ENCODE assay signal across 9 cellular contexts in the genomic region with DNA sequence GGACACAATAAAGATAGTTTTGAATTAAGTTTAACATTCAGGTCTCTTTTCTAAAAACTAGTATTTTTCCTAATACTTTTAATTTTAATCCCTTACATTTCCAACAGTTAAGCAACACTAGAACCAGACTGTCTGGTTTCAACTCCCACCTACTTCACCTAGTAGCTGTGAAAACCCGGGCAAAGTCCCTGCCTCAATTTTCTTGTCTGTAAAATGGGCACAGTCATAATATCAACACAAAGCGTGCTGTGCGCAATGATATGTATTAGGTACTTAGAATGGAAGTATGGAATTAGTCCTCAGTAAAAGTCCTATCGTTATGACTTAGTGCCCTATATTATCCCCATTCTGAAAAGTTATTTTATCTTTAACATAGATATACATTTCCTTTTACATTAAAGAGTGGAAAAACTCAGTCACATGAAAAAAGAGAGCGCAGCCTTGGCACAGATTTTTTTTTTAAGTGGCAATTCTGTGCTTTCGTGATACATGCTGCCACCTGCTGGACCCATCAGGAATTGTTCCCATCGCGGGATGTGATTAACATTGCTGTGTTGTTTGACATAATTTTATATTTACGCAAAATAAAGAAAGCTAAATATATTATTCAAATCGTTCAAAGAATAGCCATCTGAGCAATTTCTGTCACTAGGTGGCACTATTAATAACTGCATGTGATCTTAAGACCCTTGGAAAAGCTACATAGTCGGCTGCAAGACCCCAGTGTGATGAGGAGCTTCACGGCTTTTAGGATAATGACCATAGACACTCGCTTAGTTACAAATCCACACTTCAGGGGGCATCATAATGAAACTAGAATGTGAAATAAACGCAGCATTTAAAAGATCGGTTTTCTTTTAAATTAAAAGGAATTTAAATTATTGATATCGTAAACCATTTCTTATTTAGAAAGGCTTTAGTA. TPM values are rescaled to one million over a fixed set of nuclear protein-coding genes. Genes with fewer than 3 reads are reported as not detected.
DNase-seq lines count a peak whose midpoint lies in the region; ATAC-seq and TF ChIP-seq lines count a peak whose summit lies in the region.
"Had no signal": no experiment of that assay in that cellular context is flagged by ENCODE, and none has a peak within 500 bp of the region (broad histone marks: within the 10 kb centered on the region; RNA-seq: fewer than 3 reads in every experiment).

No MANE protein-coding gene starts in this region.

- H3K27me3 ChIP-seq in GM23338 (ENCODE audit: insufficient read depth): no peaks in the 10 kb centered on the region
- no peaks in the 10 kb centered on the region for H3K27me3 ChIP-seq in right lobe of liver

- H3K9me3 ChIP-seq in right lobe of liver: no peaks in the 10 kb centered on the region

- TF ChIP-seq CTCF in GM23338 (conservative IDR thresholded peaks at IDR 0.05; ENCODE audit: low read depth in 2 of 2) (peak; percentile 78 to 96), activated B cell treated with CpG ODN at 0.5 μM for 24 hours (IDR thresholded peaks at IDR 0.05) (peak; percentile 99), right lobe of liver (IDR thresholded peaks at IDR 0.05) (peak; percentile 83 to 93 (median 87))

- CTCF ChIA-PET in activated B cell treated with CpG ODN at 0.5 μM for 24 hours (lab: Charles Lee): interaction anchor here (0.6 to 3.5 kb wide), 13 partner anchors 9 to 952 kb away, joined by 3 to 19 read pairs (median 4); no protein-coding TSS in a partner anchor

- no peak overlapping the region for H3K4me2 ChIP-seq in GM23338

- H3K27me3 Mint-ChIP-seq in GM23338 (ENCODE audit: insufficient read depth, low read depth, poor library complexity) (peaks cover 2% of the 10 kb centered on the region), activated B cell treated with CpG ODN at 0.5 μM for 24 hours (peaks cover 8% of the 10 kb centered on the region)

- H3K79me2 ChIP-seq in GM23338 (replicated peaks; ENCODE audit: insufficient read depth): no peaks in the 10 kb centered on the region

- POLR2A ChIA-PET in activated B cell treated with CpG ODN at 0.5 μM for 24 hours (lab: Charles Lee): no interaction called here

- no peak overlapping the region for H3K4me3 ChIP-seq in GM23338
- no peak overlapping the region for H3K4me3 ChIP-seq in right lobe of liver

- H3K4me1 ChIP-seq in GM23338 (ENCODE audit: insufficient read depth) (no peaks in the 10 kb centered on the region), right lobe of liver (peaks cover 0 to 16% (median 5%) of the 10 kb centered on the region in 4 donors)

- ATAC-seq in GM23338 (no peak), activated B cell treated with CpG ODN at 0.5 μM for 24 hours (ENCODE audit: low read depth) (peak; percentile 34), right lobe of liver (peak; percentile 61 to 77 (median 72)), HG02763 (IDR thresholded peaks at IDR 0.05; ENCODE audit: unreplicated experiment) (no peak)

- TF ChIP-seq POLR2A in right lobe of liver (IDR thresholded peaks at IDR 0.05): no peak

- no peaks in the 10 kb centered on the region for H3F3A ChIP-seq in GM23338 (replicated peaks; ENCODE audit: low read depth)

- H3K9me3 Mint-ChIP-seq in GM23338: peaks cover 26% of the 10 kb centered on the region
- peaks cover 10% of the 10 kb centered on the region for H3K9me3 Mint-ChIP-seq in activated B cell treated with CpG ODN at 0.5 μM for 24 hours
- H3K9me3 Mint-ChIP-seq: central memory CD8-positive, alpha-beta T cell had no signal

- no peaks in the 10 kb centered on the region for H3K9me2 ChIP-seq in GM23338 (ENCODE audit: insufficient read depth)

- no peak overlapping the region for H3K27ac ChIP-seq in GM23338 (ENCODE audit: low read depth)
- H3K27ac ChIP-seq in right lobe of liver: peak overlapping the region in 2 of 3 donors; percentile 7 to 61

- H3K4me1 Mint-ChIP-seq in GM23338: peaks cover 5% of the 10 kb centered on the region; the same call in 2 of the 3 replicates
- no peaks in the 10 kb centered on the region for H3K4me1 Mint-ChIP-seq in activated B cell treated with CpG ODN at 0.5 μM for 24 hours
- H3K4me1 Mint-ChIP-seq: central memory CD8-positive, alpha-beta T cell had no signal

- H3K4me3 Mint-ChIP-seq in GM23338: no peak overlapping the region
- H3K4me3 Mint-ChIP-seq in activated B cell treated with CpG ODN at 0.5 μM for 24 hours: no peak overlapping the region
- H3K4me3 Mint-ChIP-seq: central memory CD8-positive, alpha-beta T cell had no signal

- H3K27ac Mint-ChIP-seq in GM23338 (no peak overlapping the region), activated B cell treated with CpG ODN at 0.5 μM for 24 hours (no peak overlapping the region)

- H3K36me3 ChIP-seq in GM23338 (ENCODE audit: insufficient read depth) (no peaks in the 10 kb centered on the region), right lobe of liver (no peaks in the 10 kb centered on the region)

- H2AFZ ChIP-seq in GM23338: no peak overlapping the region

- intact Hi-C loops in activated B cell treated with CpG ODN at 0.5 μM for 24 hours (cut with micrococcal nuclease): loop anchor here (1.0 kb wide), 1 partner anchor 950 kb away; no protein-coding TSS in a partner anchor
- intact Hi-C loops in right lobe of liver (cut with DNase I): loop anchor here in 1 of 2 donors (10.0 kb wide), 1 partner anchor 941 kb away; no protein-coding TSS in a partner anchor

- DNase-seq in DMS53 (lab: John Stamatoyannopoulos, UW): peak; percentile 64
- peak; percentile 69 for DNase-seq in GM23338 (ENCODE audit: low spot score)
- peak; percentile 53 to 57 for DNase-seq in NCI-H187 (lab: John Stamatoyannopoulos, UW)
- DNase-seq in activated B cell treated with CpG ODN at 0.5 μM for 24 hours: peak; percentile 25
- peak; percentile 50 for DNase-seq in cerebellar cortex (ENCODE audit: low spot score)
- DNase-seq in right lobe of liver: peak in 2 of 3 donors; percentile 40 to 61
- peak; percentile 29 to 53 (median 35) for DNase-seq in stimulated activated CD4-positive, alpha-beta T cell treated with anti-CD3 and anti-CD28 coated beads, TNF-alpha, amount 100 ng/mL, for 24 hours (ENCODE audit: low read depth in 3 of 3)

- H3K36me3 Mint-ChIP-seq in GM23338 (ENCODE audit: low read depth): peaks cover 6% of the 10 kb centered on the region; the same call in 1 of the 3 replicates
- H3K36me3 Mint-ChIP-seq in activated B cell treated with CpG ODN at 0.5 μM for 24 hours (ENCODE audit: low read depth): no peaks in the 10 kb centered on the region

- no peaks in the 10 kb centered on the region for H4K20me1 ChIP-seq in GM23338 (replicated peaks; ENCODE audit: insufficient read depth)

- 37% methylated on average over 16 of the region's 16 CpGs for WGBS in right lobe of liver (ENCODE audit: insufficient coverage, low coverage, low lambda C conversion rate, missing lambda C conversion rate)

TF ChIP-seq in GM23338, 12 proteins besides CTCF, POLR2A, EP300 and RAD21 (continues in another document):
- no peak for TF ChIP-seq ZNF331 (CRISPR knock-in tag; IDR thresholded peaks at IDR 0.05; ENCODE audit: low read depth)
- TF ChIP-seq, protein P1, sequence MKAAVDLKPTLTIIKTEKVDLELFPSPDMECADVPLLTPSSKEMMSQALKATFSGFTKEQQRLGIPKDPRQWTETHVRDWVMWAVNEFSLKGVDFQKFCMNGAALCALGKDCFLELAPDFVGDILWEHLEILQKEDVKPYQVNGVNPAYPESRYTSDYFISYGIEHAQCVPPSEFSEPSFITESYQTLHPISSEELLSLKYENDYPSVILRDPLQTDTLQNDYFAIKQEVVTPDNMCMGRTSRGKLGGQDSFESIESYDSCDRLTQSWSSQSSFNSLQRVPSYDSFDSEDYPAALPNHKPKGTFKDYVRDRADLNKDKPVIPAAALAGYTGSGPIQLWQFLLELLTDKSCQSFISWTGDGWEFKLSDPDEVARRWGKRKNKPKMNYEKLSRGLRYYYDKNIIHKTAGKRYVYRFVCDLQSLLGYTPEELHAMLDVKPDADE (IDR thresholded peaks at IDR 0.05): no peak
- no peak for TF ChIP-seq JUNB (IDR thresholded peaks at IDR 0.05; ENCODE audit: unreplicated experiment)
- no peak for TF ChIP-seq EZH2 (IDR thresholded peaks at IDR 0.05; ENCODE audit: low read depth, unreplicated experiment)
- TF ChIP-seq, protein P2, sequence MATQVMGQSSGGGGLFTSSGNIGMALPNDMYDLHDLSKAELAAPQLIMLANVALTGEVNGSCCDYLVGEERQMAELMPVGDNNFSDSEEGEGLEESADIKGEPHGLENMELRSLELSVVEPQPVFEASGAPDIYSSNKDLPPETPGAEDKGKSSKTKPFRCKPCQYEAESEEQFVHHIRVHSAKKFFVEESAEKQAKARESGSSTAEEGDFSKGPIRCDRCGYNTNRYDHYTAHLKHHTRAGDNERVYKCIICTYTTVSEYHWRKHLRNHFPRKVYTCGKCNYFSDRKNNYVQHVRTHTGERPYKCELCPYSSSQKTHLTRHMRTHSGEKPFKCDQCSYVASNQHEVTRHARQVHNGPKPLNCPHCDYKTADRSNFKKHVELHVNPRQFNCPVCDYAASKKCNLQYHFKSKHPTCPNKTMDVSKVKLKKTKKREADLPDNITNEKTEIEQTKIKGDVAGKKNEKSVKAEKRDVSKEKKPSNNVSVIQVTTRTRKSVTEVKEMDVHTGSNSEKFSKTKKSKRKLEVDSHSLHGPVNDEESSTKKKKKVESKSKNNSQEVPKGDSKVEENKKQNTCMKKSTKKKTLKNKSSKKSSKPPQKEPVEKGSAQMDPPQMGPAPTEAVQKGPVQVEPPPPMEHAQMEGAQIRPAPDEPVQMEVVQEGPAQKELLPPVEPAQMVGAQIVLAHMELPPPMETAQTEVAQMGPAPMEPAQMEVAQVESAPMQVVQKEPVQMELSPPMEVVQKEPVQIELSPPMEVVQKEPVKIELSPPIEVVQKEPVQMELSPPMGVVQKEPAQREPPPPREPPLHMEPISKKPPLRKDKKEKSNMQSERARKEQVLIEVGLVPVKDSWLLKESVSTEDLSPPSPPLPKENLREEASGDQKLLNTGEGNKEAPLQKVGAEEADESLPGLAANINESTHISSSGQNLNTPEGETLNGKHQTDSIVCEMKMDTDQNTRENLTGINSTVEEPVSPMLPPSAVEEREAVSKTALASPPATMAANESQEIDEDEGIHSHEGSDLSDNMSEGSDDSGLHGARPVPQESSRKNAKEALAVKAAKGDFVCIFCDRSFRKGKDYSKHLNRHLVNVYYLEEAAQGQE (IDR thresholded peaks at IDR 0.05; ENCODE audit: unreplicated experiment): no peak
- no peak for TF ChIP-seq CREB1 (CRISPR knock-in tag; IDR thresholded peaks at IDR 0.05; ENCODE audit: low read depth)
- no peak for TF ChIP-seq STAT1 (IDR thresholded peaks at IDR 0.05; ENCODE audit: unreplicated experiment)
- no peak for TF ChIP-seq NANOG (IDR thresholded peaks at IDR 0.05; ENCODE audit: borderline replicate concordance)

RNA-seq across cellular contexts. Expression of a gene that starts 59.9 kb away (rescaled TPM):
- 4.9 and 5.6 TPM in 2 replicates for total RNA-seq in GM23338 (2014; rRNA removed; shearing (Covaris generic))
- polyA plus RNA-seq in GM23338 (2016; fragmentation: Nextera tagmentation; extraction: Ambion mirVana): 1.8 and 2.6 TPM in 2 replicates
- total RNA-seq in activated B cell treated with CpG ODN at 0.5 μM for 24 hours: 12.1 and 14.8 TPM in 2 replicates
- total RNA-seq in right lobe of liver: 1 to 10 TPM; 6.2 to 10.0 (median 7.1) TPM

Comparison
In these comparisons a context has a peak if more than half of its experiments do, and no peak if none do; other contexts are left out.
1. ATAC-seq: peak in activated B cell treated with CpG ODN at 0.5 μM for 24 hours (single experiment) and right lobe of liver (4 of 4); none in GM23338 (single experiment) and HG02763 (single experiment).
2. Peak in every context shown above with its lines, with median percentiles within 50 percentile points of each other: DNase-seq and CTCF ChIP-seq.